1 cellular context compared by ENCODE assay signal in genomic region chr22:39308614-39309363, GRCh38.
TF ChIP-seq lines count a peak whose summit lies in the region.

No MANE protein-coding gene starts in this region.

TF ChIP-seq in K562, 482 proteins besides CTCF, POLR2A, EP300 and RAD21 (continued from another document):
- TF ChIP-seq ATF2 (CRISPR knock-in tag; IDR thresholded peaks at IDR 0.05) (no peak), GABPB2 (CRISPR knock-in tag; conservative IDR thresholded peaks at IDR 0.05) (no peak), ZBTB26 (CRISPR knock-in tag; IDR thresholded peaks at IDR 0.05) (no peak), MCM7 (IDR thresholded peaks at IDR 0.05) (no peak), HCFC1 (IDR thresholded peaks at IDR 0.05; ENCODE audit: low read depth, low read length) (no peak), SMC3 (conservative IDR thresholded peaks at IDR 0.05; ENCODE audit: insufficient read depth, low read depth, low read length) (no peak), ZNF589 (CRISPR knock-in tag; IDR thresholded peaks at IDR 0.05; ENCODE audit: low read depth) (no peak), MBD2 (IDR thresholded peaks at IDR 0.05; ENCODE audit: borderline replicate concordance, low read depth) (no peak), DNMT1 (IDR thresholded peaks at IDR 0.05) (no peak), REST (CRISPR knock-in tag; IDR thresholded peaks at IDR 0.05; ENCODE audit: low read depth) (no peak), ETV6 (IDR thresholded peaks at IDR 0.05; ENCODE audit: borderline replicate concordance in 1 of 2, low read depth in 2 of 2, low read length in 1 of 2) (no peak), ETV6 (CRISPR knock-in tag; IDR thresholded peaks at IDR 0.05; ENCODE audit: borderline replicate concordance) (no peak), CHCHD3 (CRISPR knock-in tag; IDR thresholded peaks at IDR 0.05) (no peak), ZNF511 (CRISPR knock-in tag; IDR thresholded peaks at IDR 0.05) (no peak), RAD51 (IDR thresholded peaks at IDR 0.05; ENCODE audit: borderline replicate concordance, low read depth) (no peak), EHMT2 (IDR thresholded peaks at IDR 0.05) (no peak), MAFF (IDR thresholded peaks at IDR 0.05; ENCODE audit: low read length) (no peak), PPARD (CRISPR knock-in tag; IDR thresholded peaks at IDR 0.05) (no peak), CXXC5 (CRISPR knock-in tag; IDR thresholded peaks at IDR 0.05) (peak; percentile 55), ZBTB12 (CRISPR knock-in tag; IDR thresholded peaks at IDR 0.05) (no peak), GATAD2B (IDR thresholded peaks at IDR 0.05; ENCODE audit: borderline replicate concordance) (no peak), ZNF592 (IDR thresholded peaks at IDR 0.05) (peak; percentile 33; the same call in 1 of the 2 replicates), KAT2B (IDR thresholded peaks at IDR 0.05; ENCODE audit: low read depth, low read length) (no peak), CBFB (CRISPR knock-in tag; IDR thresholded peaks at IDR 0.05) (no peak), ID3 (CRISPR knock-in tag; IDR thresholded peaks at IDR 0.05) (no peak), ID3 (tag; IDR thresholded peaks at IDR 0.05) (no peak), KAT7 (CRISPR knock-in tag; IDR thresholded peaks at IDR 0.05; ENCODE audit: borderline replicate concordance) (no peak), U2AF1 (optimal IDR thresholded peaks at IDR 0.05; ENCODE audit: low read depth, low read length) (no peak), TEAD1 (CRISPR knock-in tag; IDR thresholded peaks at IDR 0.05) (no peak), KDM1A (IDR thresholded peaks at IDR 0.05) (no peak), MBD1 (CRISPR knock-in tag; IDR thresholded peaks at IDR 0.05) (no peak), MYC (IDR thresholded peaks at IDR 0.05; ENCODE audit: low read depth, low read length) (0 out of 2 replicates have a peak, but pooled peaks have one; percentile 29), MYC (CRISPR knock-in tag; IDR thresholded peaks at IDR 0.05; ENCODE audit: borderline replicate concordance, low read depth) (no peak), SMARCA4 (IDR thresholded peaks at IDR 0.05) (0 out of 2 replicates have a peak, but pooled peaks have one; percentile 71), ZNF561 (CRISPR knock-in tag; conservative IDR thresholded peaks at IDR 0.05) (no peak), PBX2 (CRISPR knock-in tag; IDR thresholded peaks at IDR 0.05; ENCODE audit: low read depth) (no peak), PBX2 (tag; conservative IDR thresholded peaks at IDR 0.05; ENCODE audit: low read depth) (peak; percentile 50; the same call in 1 of the 2 replicates), STAT5B (CRISPR knock-in tag; IDR thresholded peaks at IDR 0.05) (no peak)
TF ChIP-seq in K562: peak in this region for 35.
